In the genomic region with DNA sequence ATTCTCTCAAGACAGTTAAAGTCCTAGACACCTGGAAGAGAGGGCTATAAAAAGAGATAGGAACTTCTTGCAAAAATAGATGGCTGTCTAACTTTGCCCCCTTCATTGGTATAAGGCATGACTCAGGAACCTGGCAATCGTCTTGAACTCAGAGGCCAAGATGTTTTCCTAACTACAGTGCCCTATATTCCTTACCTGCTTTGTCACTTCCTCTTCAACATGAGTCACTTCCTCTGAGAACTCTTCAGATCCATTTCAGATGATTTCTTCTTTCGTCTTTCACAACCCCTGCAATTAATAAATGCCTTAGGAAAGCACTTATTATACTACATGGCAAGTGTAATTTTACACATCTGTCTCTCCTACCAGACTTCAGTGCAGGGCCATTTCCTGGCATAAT, we compare ENCODE assay signal across 2 cellular contexts.
TF ChIP-seq lines count a peak whose summit lies in the region.

No MANE protein-coding gene starts in this region.

TF ChIP-seq in SK-N-SH treated with all-trans-retinoic acid at 6 μM for 48 hours, 23 proteins besides CTCF, POLR2A, EP300 and RAD21 (continued from another document):
- TF ChIP-seq, protein P1, sequence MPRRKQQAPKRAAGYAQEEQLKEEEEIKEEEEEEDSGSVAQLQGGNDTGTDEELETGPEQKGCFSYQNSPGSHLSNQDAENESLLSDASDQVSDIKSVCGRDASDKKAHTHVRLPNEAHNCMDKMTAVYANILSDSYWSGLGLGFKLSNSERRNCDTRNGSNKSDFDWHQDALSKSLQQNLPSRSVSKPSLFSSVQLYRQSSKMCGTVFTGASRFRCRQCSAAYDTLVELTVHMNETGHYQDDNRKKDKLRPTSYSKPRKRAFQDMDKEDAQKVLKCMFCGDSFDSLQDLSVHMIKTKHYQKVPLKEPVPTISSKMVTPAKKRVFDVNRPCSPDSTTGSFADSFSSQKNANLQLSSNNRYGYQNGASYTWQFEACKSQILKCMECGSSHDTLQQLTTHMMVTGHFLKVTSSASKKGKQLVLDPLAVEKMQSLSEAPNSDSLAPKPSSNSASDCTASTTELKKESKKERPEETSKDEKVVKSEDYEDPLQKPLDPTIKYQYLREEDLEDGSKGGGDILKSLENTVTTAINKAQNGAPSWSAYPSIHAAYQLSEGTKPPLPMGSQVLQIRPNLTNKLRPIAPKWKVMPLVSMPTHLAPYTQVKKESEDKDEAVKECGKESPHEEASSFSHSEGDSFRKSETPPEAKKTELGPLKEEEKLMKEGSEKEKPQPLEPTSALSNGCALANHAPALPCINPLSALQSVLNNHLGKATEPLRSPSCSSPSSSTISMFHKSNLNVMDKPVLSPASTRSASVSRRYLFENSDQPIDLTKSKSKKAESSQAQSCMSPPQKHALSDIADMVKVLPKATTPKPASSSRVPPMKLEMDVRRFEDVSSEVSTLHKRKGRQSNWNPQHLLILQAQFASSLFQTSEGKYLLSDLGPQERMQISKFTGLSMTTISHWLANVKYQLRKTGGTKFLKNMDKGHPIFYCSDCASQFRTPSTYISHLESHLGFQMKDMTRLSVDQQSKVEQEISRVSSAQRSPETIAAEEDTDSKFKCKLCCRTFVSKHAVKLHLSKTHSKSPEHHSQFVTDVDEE (CRISPR knock-in tag; IDR thresholded peaks at IDR 0.05): no peak
- no peak for TF ChIP-seq ZNF8 (CRISPR knock-in tag; IDR thresholded peaks at IDR 0.05)
- no peak for TF ChIP-seq ZC3H10 (CRISPR knock-in tag; IDR thresholded peaks at IDR 0.05)
- no peak for TF ChIP-seq RARB (CRISPR knock-in tag; IDR thresholded peaks at IDR 0.05)

TF ChIP-seq in HepG2, 621 proteins besides CTCF, POLR2A, EP300 and RAD21 (continued from another document):
- TF ChIP-seq, protein P2, sequence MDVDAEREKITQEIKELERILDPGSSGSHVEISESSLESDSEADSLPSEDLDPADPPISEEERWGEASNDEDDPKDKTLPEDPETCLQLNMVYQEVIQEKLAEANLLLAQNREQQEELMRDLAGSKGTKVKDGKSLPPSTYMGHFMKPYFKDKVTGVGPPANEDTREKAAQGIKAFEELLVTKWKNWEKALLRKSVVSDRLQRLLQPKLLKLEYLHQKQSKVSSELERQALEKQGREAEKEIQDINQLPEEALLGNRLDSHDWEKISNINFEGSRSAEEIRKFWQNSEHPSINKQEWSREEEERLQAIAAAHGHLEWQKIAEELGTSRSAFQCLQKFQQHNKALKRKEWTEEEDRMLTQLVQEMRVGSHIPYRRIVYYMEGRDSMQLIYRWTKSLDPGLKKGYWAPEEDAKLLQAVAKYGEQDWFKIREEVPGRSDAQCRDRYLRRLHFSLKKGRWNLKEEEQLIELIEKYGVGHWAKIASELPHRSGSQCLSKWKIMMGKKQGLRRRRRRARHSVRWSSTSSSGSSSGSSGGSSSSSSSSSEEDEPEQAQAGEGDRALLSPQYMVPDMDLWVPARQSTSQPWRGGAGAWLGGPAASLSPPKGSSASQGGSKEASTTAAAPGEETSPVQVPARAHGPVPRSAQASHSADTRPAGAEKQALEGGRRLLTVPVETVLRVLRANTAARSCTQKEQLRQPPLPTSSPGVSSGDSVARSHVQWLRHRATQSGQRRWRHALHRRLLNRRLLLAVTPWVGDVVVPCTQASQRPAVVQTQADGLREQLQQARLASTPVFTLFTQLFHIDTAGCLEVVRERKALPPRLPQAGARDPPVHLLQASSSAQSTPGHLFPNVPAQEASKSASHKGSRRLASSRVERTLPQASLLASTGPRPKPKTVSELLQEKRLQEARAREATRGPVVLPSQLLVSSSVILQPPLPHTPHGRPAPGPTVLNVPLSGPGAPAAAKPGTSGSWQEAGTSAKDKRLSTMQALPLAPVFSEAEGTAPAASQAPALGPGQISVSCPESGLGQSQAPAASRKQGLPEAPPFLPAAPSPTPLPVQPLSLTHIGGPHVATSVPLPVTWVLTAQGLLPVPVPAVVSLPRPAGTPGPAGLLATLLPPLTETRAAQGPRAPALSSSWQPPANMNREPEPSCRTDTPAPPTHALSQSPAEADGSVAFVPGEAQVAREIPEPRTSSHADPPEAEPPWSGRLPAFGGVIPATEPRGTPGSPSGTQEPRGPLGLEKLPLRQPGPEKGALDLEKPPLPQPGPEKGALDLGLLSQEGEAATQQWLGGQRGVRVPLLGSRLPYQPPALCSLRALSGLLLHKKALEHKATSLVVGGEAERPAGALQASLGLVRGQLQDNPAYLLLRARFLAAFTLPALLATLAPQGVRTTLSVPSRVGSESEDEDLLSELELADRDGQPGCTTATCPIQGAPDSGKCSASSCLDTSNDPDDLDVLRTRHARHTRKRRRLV (CRISPR knock-in tag; IDR thresholded peaks at IDR 0.05): no peak
- no peak for TF ChIP-seq MXD4 (CRISPR knock-in tag; IDR thresholded peaks at IDR 0.05)
- no peak for TF ChIP-seq ZNF232 (CRISPR knock-in tag; IDR thresholded peaks at IDR 0.05; ENCODE audit: borderline replicate concordance)
- TF ChIP-seq GABPB1 (CRISPR knock-in tag; IDR thresholded peaks at IDR 0.05): no peak
- TF ChIP-seq, protein P3, sequence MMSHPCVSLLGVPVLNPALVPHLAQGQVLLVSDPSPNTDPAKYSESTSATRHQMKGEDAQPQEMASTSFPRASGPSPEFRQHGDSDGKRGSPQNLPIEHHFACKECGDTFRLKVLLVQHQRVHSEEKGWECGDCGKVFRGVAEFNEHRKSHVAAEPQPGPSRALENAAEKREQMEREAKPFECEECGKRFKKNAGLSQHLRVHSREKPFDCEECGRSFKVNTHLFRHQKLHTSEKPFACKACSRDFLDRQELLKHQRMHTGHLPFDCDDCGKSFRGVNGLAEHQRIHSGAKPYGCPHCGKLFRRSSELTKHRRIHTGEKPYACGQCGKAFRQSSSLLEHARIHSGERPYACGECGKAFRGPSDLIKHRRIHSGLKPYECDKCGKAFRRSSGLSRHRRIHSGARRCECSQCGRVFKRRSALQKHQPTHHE (CRISPR knock-in tag; IDR thresholded peaks at IDR 0.05; ENCODE audit: borderline replicate concordance): no peak
